In the genomic region with DNA sequence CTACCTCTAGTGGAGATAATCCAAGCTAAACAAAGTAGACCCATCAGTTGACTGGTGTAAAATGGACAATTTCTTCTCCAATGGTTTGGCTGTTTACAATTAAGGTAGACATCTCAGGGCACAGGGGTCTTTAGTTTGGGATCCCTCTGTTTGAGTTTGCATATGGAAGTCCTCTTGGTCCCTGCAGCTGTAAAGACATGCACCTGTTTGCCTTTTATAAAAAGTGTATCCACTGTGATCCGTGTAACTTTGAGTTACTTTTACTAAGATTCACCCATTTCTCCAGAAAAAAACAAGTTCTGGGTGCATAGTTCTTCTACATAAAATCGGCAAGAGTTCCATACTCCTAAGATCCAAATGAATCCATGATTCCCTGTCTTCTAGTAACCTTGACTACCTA, we compare ENCODE assay signal across 9 cellular contexts.
"Had no signal": no experiment of that assay in that cellular context is flagged by ENCODE, and none has a peak within 500 bp of the region (broad histone marks: within the 10 kb centered on the region; RNA-seq: fewer than 3 reads in every experiment).

No MANE protein-coding gene starts in this region.

- ATAC-seq: GM23338, HCT116 had no signal

- H3K4me3 Mint-ChIP-seq: GM23338, H9, HFFc6 had no signal

- H2AFZ ChIP-seq: GM23248, GM23338 had no signal

- H3K9me3 ChIP-seq: HAP-1 had no signal

- H3K27ac ChIP-seq: GM23248 had no signal

- H3K4me2 ChIP-seq: GM23338 had no signal

- H3K4me3 ChIP-seq: GM23248, GM23338, HAP-1 had no signal

- H3K4me1 ChIP-seq: HAP-1 had no signal

- DNase-seq: GOT3, H7, H9, HCEC 1CT, HFFc6 had no signal

- H3K4me1 Mint-ChIP-seq: GM23338, H9 had no signal

- H3K36me3 ChIP-seq: HAP-1 had no signal

- H3K27ac Mint-ChIP-seq: GM23338, H9, HFFc6 had no signal
